Comparison of ENCODE assay signal across 1 cellular context in the genomic region with DNA sequence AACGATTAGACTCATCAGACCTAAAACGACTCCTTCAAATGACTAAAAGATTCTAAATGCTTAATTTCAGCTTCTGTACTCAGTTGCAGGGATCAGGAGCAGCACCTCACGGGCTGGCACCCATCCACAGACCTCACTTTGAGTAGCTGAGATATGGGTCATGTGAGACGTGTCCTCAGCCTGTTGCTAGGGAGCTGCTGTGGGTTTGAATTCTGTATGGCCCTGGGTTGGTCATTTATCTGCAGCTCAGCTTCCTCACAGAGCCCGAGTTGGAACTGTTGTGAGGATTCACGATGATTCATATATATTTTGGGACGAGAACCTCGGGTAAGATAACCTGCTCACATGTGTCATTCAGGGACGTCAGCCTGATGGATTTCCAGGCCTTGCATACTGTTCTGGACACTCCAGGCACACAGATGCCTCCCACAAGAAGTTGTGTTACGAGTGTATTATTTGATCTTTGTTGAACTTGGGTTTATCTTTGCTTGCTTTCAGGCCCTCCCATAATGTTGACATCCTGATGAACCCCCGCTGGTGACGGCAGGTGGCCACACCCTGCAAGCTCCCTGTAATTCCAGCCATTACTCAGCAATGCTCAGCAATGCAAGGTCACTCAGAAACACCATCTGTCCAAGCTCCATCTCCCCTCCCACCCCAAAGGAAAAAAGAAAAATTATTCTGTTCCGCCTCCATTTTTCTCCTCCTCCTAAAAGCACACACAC.
TF ChIP-seq lines count a peak whose summit lies in the region.

No MANE protein-coding gene starts in this region.

TF ChIP-seq in K562, 482 proteins besides CTCF, POLR2A, EP300 and RAD21 (continued from another document and continues in another):
- TF ChIP-seq CHD7 (IDR thresholded peaks at IDR 0.05; ENCODE audit: low read depth, low read length) (no peak), ZBTB7A (IDR thresholded peaks at IDR 0.05; ENCODE audit: borderline replicate concordance, control insufficient read depth, low read depth, low read length) (no peak), RFX1 (IDR thresholded peaks at IDR 0.05) (peak; percentile 81), MAFF (IDR thresholded peaks at IDR 0.05; ENCODE audit: low read length) (peak; percentile 67), FOXK2 (conservative IDR thresholded peaks at IDR 0.05 in 1 of 2, IDR thresholded peaks at IDR 0.05 in 1 of 2; ENCODE audit: low read depth in 2 of 2) (peak; percentile 49 to 66; a peak in 1 of 4 replicates), GABPA (tag; conservative IDR thresholded peaks at IDR 0.05; ENCODE audit: low read depth) (peak; percentile 48; the same call in 1 of the 2 replicates), HES1 (IDR thresholded peaks at IDR 0.05; ENCODE audit: low read depth) (peak; percentile 39; the same call in 1 of the 2 replicates), MLLT1 (IDR thresholded peaks at IDR 0.05) (peak in 1 of 2 experiments; percentile 57; a peak in 1 of 4 replicates), ERF (CRISPR knock-in tag; IDR thresholded peaks at IDR 0.05) (no peak), ZNF717 (CRISPR knock-in tag; IDR thresholded peaks at IDR 0.05) (no peak), HCFC1 (IDR thresholded peaks at IDR 0.05; ENCODE audit: low read depth, low read length) (no peak), TSC22D4 (tag; IDR thresholded peaks at IDR 0.05) (no peak), CHD1 (IDR thresholded peaks at IDR 0.05; ENCODE audit: low read length) (no peak), ZBTB9 (CRISPR knock-in tag; IDR thresholded peaks at IDR 0.05) (no peak), ZFP36 (IDR thresholded peaks at IDR 0.05; ENCODE audit: low read depth, low read length, partially characterized antibody) (peak; percentile 25), SRF (CRISPR knock-in tag; IDR thresholded peaks at IDR 0.05) (0 out of 4 replicates have a peak, but pooled peaks of 1 of the 2 experiments have one; percentile 30), TGIF2 (CRISPR knock-in tag; IDR thresholded peaks at IDR 0.05) (no peak), ZNF316 (IDR thresholded peaks at IDR 0.05) (peak; percentile 89), SNRNP70 (optimal IDR thresholded peaks at IDR 0.05; ENCODE audit: low read depth, low read length) (no peak), PPARD (CRISPR knock-in tag; IDR thresholded peaks at IDR 0.05) (no peak), KLF16 (IDR thresholded peaks at IDR 0.05) (no peak), SIN3B (IDR thresholded peaks at IDR 0.05; ENCODE audit: low read depth) (no peak), NFE2 (IDR thresholded peaks at IDR 0.05; ENCODE audit: low read depth) (peak; percentile 85), CGGBP1 (CRISPR knock-in tag; IDR thresholded peaks at IDR 0.05) (no peak), NBN (IDR thresholded peaks at IDR 0.05; ENCODE audit: low read depth) (0 out of 2 replicates have a peak, but pooled peaks have one; percentile 25), JUND (IDR thresholded peaks at IDR 0.05; ENCODE audit: borderline replicate concordance, low read depth, low read length) (peak; percentile 74; the same call in 1 of the 2 replicates), JUND (tag; IDR thresholded peaks at IDR 0.05; ENCODE audit: borderline replicate concordance, low read depth, low read length) (peak; percentile 87; the same call in 2 of the 3 replicates), ZNF75A (CRISPR knock-in tag; IDR thresholded peaks at IDR 0.05) (no peak), SP2 (IDR thresholded peaks at IDR 0.05; ENCODE audit: extremely low read depth, low read depth, low read length, poor library complexity, severe bottlenecking) (no peak), C11orf30 (IDR thresholded peaks at IDR 0.05; ENCODE audit: low read depth) (peak; percentile 90), ZNF232 (CRISPR knock-in tag; IDR thresholded peaks at IDR 0.05) (no peak), RBM34 (IDR thresholded peaks at IDR 0.05; ENCODE audit: borderline replicate concordance, insufficient read depth, low read length) (no peak), DACH1 (IDR thresholded peaks at IDR 0.05; ENCODE audit: partially characterized antibody) (no peak)
- TF ChIP-seq, protein P1, sequence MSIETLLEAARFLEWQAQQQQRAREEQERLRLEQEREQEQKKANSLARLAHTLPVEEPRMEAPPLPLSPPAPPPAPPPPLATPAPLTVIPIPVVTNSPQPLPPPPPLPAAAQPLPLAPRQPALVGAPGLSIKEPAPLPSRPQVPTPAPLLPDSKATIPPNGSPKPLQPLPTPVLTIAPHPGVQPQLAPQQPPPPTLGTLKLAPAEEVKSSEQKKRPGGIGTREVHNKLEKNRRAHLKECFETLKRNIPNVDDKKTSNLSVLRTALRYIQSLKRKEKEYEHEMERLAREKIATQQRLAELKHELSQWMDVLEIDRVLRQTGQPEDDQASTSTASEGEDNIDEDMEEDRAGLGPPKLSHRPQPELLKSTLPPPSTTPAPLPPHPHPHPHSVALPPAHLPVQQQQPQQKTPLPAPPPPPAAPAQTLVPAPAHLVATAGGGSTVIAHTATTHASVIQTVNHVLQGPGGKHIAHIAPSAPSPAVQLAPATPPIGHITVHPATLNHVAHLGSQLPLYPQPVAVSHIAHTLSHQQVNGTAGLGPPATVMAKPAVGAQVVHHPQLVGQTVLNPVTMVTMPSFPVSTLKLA (conservative IDR thresholded peaks at IDR 0.05), result peak in 1 of 2 experiments; percentile 57; a peak in 1 of 4 replicates
- TF ChIP-seq, protein P2, sequence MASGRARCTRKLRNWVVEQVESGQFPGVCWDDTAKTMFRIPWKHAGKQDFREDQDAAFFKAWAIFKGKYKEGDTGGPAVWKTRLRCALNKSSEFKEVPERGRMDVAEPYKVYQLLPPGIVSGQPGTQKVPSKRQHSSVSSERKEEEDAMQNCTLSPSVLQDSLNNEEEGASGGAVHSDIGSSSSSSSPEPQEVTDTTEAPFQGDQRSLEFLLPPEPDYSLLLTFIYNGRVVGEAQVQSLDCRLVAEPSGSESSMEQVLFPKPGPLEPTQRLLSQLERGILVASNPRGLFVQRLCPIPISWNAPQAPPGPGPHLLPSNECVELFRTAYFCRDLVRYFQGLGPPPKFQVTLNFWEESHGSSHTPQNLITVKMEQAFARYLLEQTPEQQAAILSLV (tag; IDR thresholded peaks at IDR 0.05), result no peak
- TF ChIP-seq, protein P3, sequence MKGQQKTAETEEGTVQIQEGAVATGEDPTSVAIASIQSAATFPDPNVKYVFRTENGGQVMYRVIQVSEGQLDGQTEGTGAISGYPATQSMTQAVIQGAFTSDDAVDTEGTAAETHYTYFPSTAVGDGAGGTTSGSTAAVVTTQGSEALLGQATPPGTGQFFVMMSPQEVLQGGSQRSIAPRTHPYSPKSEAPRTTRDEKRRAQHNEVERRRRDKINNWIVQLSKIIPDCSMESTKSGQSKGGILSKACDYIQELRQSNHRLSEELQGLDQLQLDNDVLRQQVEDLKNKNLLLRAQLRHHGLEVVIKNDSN (CRISPR knock-in tag; IDR thresholded peaks at IDR 0.05), result 0 out of 2 replicates have a peak, but pooled peaks have one; percentile 24
- TF ChIP-seq, protein P4, sequence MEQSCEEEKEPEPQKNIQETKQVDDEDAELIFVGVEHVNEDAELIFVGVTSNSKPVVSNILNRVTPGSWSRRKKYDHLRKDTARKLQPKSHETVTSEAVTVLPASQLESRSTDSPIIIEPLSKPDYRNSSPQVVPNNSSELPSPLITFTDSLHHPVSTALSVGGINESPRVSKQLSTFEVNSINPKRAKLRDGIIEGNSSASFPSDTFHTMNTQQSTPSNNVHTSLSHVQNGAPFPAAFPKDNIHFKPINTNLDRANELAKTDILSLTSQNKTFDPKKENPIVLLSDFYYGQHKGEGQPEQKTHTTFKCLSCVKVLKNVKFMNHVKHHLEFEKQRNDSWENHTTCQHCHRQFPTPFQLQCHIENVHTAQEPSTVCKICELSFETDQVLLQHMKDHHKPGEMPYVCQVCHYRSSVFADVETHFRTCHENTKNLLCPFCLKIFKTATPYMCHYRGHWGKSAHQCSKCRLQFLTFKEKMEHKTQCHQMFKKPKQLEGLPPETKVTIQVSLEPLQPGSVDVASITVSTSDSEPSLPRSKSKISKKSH (CRISPR knock-in tag; IDR thresholded peaks at IDR 0.05), result no peak
